In genomic region chr2:40240067-40240466, GRCh38 we compare ENCODE assay signal across 9 cellular contexts.
A peak's percentile ranks its signal among the peaks of the same experiment; 100 is the strongest.
DNase-seq lines count a peak whose midpoint lies in the region; ATAC-seq, FAIRE-seq and TF ChIP-seq lines count a peak whose summit lies in the region.
"Had no signal": no experiment of that assay in that cellular context is flagged by ENCODE, and none has a peak within 500 bp of the region (broad histone marks: within the 10 kb centered on the region; RNA-seq: fewer than 3 reads in every experiment).

No MANE protein-coding gene starts in this region.

- CTCF ChIA-PET in HepG2 (lab: Yijun Ruan, JAX; ENCODE audit: low intra/inter-chr PET ratio, low total read pairs), result no interaction called here

- H3K9me3 ChIP-seq in right lobe of liver (peaks cover 0 to 2% (median 0%) of the 10 kb centered on the region in 4 donors), HepG2 (ENCODE audit: low read length) (no peaks in the 10 kb centered on the region), left lung (no peaks in the 10 kb centered on the region), aorta (ENCODE audit: control insufficient read depth, low read length) (no peaks in the 10 kb centered on the region)

- POLR2A ChIA-PET in HepG2 (lab: Yijun Ruan, JAX), result no interaction called here

- TF ChIP-seq EP300 in HepG2 (IDR thresholded peaks at IDR 0.05; ENCODE audit: low read depth in 2 of 2, low read length in 2 of 2), result no peak
- no peak for TF ChIP-seq EP300 in HepG2 (CRISPR knock-in tag; IDR thresholded peaks at IDR 0.05; ENCODE audit: borderline replicate concordance)

- 17% methylated on average over 4 of the region's 5 CpGs for WGBS in right lobe of liver (ENCODE audit: insufficient coverage, low coverage, low lambda C conversion rate, missing lambda C conversion rate)
- WGBS in HepG2 (ENCODE audit: low lambda C conversion rate), result 3% methylated on average over 5 of the region's 5 CpGs
- 2 to 5% methylated on average over 5 of the region's 5 CpGs for WGBS in aorta, 2 donors

- H3K27me3 ChIP-seq in right lobe of liver (no peaks in the 10 kb centered on the region), HepG2 (ENCODE audit: control insufficient read depth in 1 of 2, insufficient read depth in 2 of 2, low read length in 2 of 2) (no peaks in the 10 kb centered on the region; a peak in 1 of 5 replicates), left lung (no peaks in the 10 kb centered on the region), aorta (ENCODE audit: control insufficient read depth in 1 of 2, insufficient read depth in 2 of 2, low read length in 1 of 2) (no peaks in the 10 kb centered on the region)

- no peak for TF ChIP-seq CTCF in right lobe of liver (IDR thresholded peaks at IDR 0.05)
- no peak for TF ChIP-seq CTCF in HepG2 (CRISPR knock-in tag; IDR thresholded peaks at IDR 0.05)
- TF ChIP-seq CTCF in left lung (IDR thresholded peaks at IDR 0.05), result no peak

- intact Hi-C loops in right lobe of liver (cut with DNase I), result no loop called here
- intact Hi-C loops in HepG2 (cut with micrococcal nuclease; ENCODE audit: unreplicated experiment), result loop anchor here (5.0 kb wide), 1 partner anchor 1542 kb away; no protein-coding TSS in a partner anchor
- intact Hi-C loops in left lung (cut with DNase I), result no loop called here
- intact Hi-C loops in aorta (cut with DNase I), result loop anchor here (5.0 to 10.0 kb wide), 3 partner anchors 42 to 315 kb away; partner anchors contain the start of gene SLC8A1 (in 2 of the 2)

- FAIRE-seq in HepG2 (lab: Jason Lieb, UNC), result no peak

- no peak overlapping the region for H2AFZ ChIP-seq in HepG2 (ENCODE audit: low read length)

- DNase-seq in right lobe of liver, result peak in 2 of 3 donors; percentile 38 to 55
- no peak for DNase-seq in HepG2 (ENCODE audit: low spot score)
- DNase-seq in caudate nucleus (lab: John Stamatoyannopoulos, UW), result peak in 40 of 61 donors; percentile 2 to 81 (median 34)
- DNase-seq in left lung, result peak in 1 of 2 donors; percentile 69
- DNase-seq in aorta, result peak; percentile 93
- no peak for DNase-seq in activated CD4-positive, alpha-beta T cell treated with anti-CD3 and anti-CD28 coated beads, Interleukin-2, amount 50 U/mL, for 4 hours
- DNase-seq: CD4-positive, alpha-beta memory T cell had no signal

- H3K9ac ChIP-seq in HepG2 (ENCODE audit: insufficient read depth, low read depth, low read length), result no peak overlapping the region

- H3K36me3 ChIP-seq in right lobe of liver (no peaks in the 10 kb centered on the region), HepG2 (replicated peaks in 1 of 2; ENCODE audit: control insufficient read depth in 1 of 2, insufficient read depth in 2 of 2, low read length in 2 of 2) (no peaks in the 10 kb centered on the region), left lung (no peaks in the 10 kb centered on the region), aorta (ENCODE audit: control insufficient read depth in 1 of 2, insufficient read depth in 2 of 2, low read length in 1 of 2) (no peaks in the 10 kb centered on the region)

- no peak overlapping the region for H3K4me3 ChIP-seq in right lobe of liver
- no peak overlapping the region for H3K4me3 ChIP-seq in HepG2 (replicated peaks in 1 of 3; ENCODE audit: insufficient read depth in 1 of 3, low read depth in 2 of 3, low read length in 3 of 3)
- no peak overlapping the region for H3K4me3 ChIP-seq in left lung
- no peak overlapping the region for H3K4me3 ChIP-seq in aorta (ENCODE audit: low read length in 2 of 2)

- BruUV-seq in HepG2 (replicated peaks; lab: Mats Ljungman, UMichigan), result no TSS peak

- no peak for TF ChIP-seq RAD21 in HepG2 (CRISPR knock-in tag; IDR thresholded peaks at IDR 0.05)

- TF ChIP-seq POLR2A in right lobe of liver (IDR thresholded peaks at IDR 0.05), result no peak
- no peak for TF ChIP-seq POLR2A in HepG2 (IDR thresholded peaks at IDR 0.05; ENCODE audit: insufficient read depth in 1 of 2, low read depth in 2 of 2, low read length in 2 of 2)

- ATAC-seq in right lobe of liver, result peak; percentile 25 to 73 (median 54)
- ATAC-seq in HepG2, result no peak
- ATAC-seq in left lung, result peak; percentile 76
- peak; percentile 95 for ATAC-seq in aorta (ENCODE audit: low FRiP score)
- no peak for ATAC-seq in HG03457 (IDR thresholded peaks at IDR 0.05; ENCODE audit: unreplicated experiment)
- ATAC-seq in GM19463 (IDR thresholded peaks at IDR 0.05; ENCODE audit: unreplicated experiment), result no peak

- H3K27ac ChIP-seq in right lobe of liver (no peak overlapping the region), HepG2 (ENCODE audit: extremely low read length, insufficient read depth, low read length) (no peak overlapping the region), caudate nucleus (ENCODE audit: low read depth, low read length) (no peak overlapping the region), left lung (peak overlapping the region in 1 of 2 donors; percentile 23), aorta (ENCODE audit: low read depth in 1 of 2, low read length in 2 of 2) (no peak overlapping the region)

- H4K20me1 ChIP-seq in HepG2 (ENCODE audit: insufficient read depth, low read length), result no peaks in the 10 kb centered on the region

- no peak overlapping the region for H3K4me2 ChIP-seq in HepG2 (ENCODE audit: low read depth, low read length)

- H3K4me1 ChIP-seq in right lobe of liver, result no peaks in the 10 kb centered on the region
- H3K4me1 ChIP-seq in HepG2 (ENCODE audit: insufficient read depth, low read length), result no peaks in the 10 kb centered on the region
- peaks cover 5 to 10% of the 10 kb centered on the region in 2 donors for H3K4me1 ChIP-seq in left lung
- peaks cover 0 to 8% of the 10 kb centered on the region in 2 donors for H3K4me1 ChIP-seq in aorta (ENCODE audit: control insufficient read depth in 1 of 2, insufficient read depth in 2 of 2, low read length in 2 of 2)

- no peaks in the 10 kb centered on the region for H3K79me2 ChIP-seq in HepG2 (ENCODE audit: insufficient read depth, low read length)

- in situ Hi-C loops in HepG2 (cut with HindIII; ENCODE audit: extremely low pct_ligation_motif_present, low pct_unique_long_range_greater_than_20kb), result no loop called here

TF ChIP-seq in HepG2, 621 proteins besides CTCF, POLR2A, EP300 and RAD21:
- TF ChIP-seq AHR (CRISPR knock-in tag; IDR thresholded peaks at IDR 0.05) (no peak), ZNF3 (CRISPR knock-in tag; IDR thresholded peaks at IDR 0.05) (no peak), SKI (IDR thresholded peaks at IDR 0.05; ENCODE audit: partially characterized antibody) (no peak), RARA (CRISPR knock-in tag; IDR thresholded peaks at IDR 0.05) (no peak), ATF6 (CRISPR knock-in tag; conservative IDR thresholded peaks at IDR 0.05) (no peak)

Comparison
In these comparisons a context has a peak if more than half of its experiments do, and no peak if none do; other contexts are left out.
1. ATAC-seq: peak in right lobe of liver (4 of 4), left lung (single experiment) and aorta (single experiment); none in HepG2 (single experiment), HG03457 (single experiment) and GM19463 (single experiment).
2. DNase-seq: peak in right lobe of liver (2 of 3), caudate nucleus (40 of 61) and aorta (2 of 2); none in HepG2 (single experiment) and activated CD4-positive, alpha-beta T cell treated with anti-CD3 and anti-CD28 coated beads, Interleukin-2, amount 50 U/mL, for 4 hours (0 of 2).
3. intact Hi-C loops: an anchor here in HepG2 (5.0 kb wide) and aorta (5.0 to 10.0 kb wide); none called in right lobe of liver and left lung.